In genomic region chr7:155797262-155798250, GRCh38 we compare ENCODE assay signal across 2 cellular contexts.
TF ChIP-seq lines count a peak whose summit lies in the region.

No MANE protein-coding gene starts in this region.

TF ChIP-seq in IMR-90, 13 proteins besides CTCF, POLR2A, EP300 and RAD21:
- TF ChIP-seq NFE2L2 (IDR thresholded peaks at IDR 0.05; ENCODE audit: low read depth, low read length) (no peak), MAZ (IDR thresholded peaks at IDR 0.05; ENCODE audit: borderline replicate concordance, low read depth, low read length) (no peak), MAFK (IDR thresholded peaks at IDR 0.05; ENCODE audit: low read depth, low read length) (no peak), SMC3 (IDR thresholded peaks at IDR 0.05; ENCODE audit: low read depth, low read length) (no peak), FOS (IDR thresholded peaks at IDR 0.05; ENCODE audit: low read depth, low read length) (no peak), USF2 (IDR thresholded peaks at IDR 0.05; ENCODE audit: low read depth, low read length) (no peak), CEBPB (IDR thresholded peaks at IDR 0.05; ENCODE audit: low read depth, low read length) (no peak), MXI1 (IDR thresholded peaks at IDR 0.05; ENCODE audit: borderline replicate concordance, low read depth, low read length) (no peak)

TF ChIP-seq in H1, 55 proteins besides CTCF, POLR2A, EP300 and RAD21:
- TF ChIP-seq TCF12 (IDR thresholded peaks at IDR 0.05; ENCODE audit: low read depth, low read length) (no peak), YY1 (IDR thresholded peaks at IDR 0.05; ENCODE audit: low read depth, low read length) (0 out of 2 replicates have a peak, but pooled peaks have one; percentile 3), EZH2 (IDR thresholded peaks at IDR 0.05; ENCODE audit: low read depth, low read length, severe bottlenecking) (peak; percentile 34)
